Comparison of ENCODE assay signal across 16 cellular contexts in genomic region chr16:12188674-12189249, GRCh38.
DNase-seq lines count a peak whose midpoint lies in the region; ATAC-seq, FAIRE-seq and TF ChIP-seq lines count a peak whose summit lies in the region.
"Had no signal": no experiment of that assay in that cellular context is flagged by ENCODE, and none has a peak within 500 bp of the region (broad histone marks: within the 10 kb centered on the region; RNA-seq: fewer than 3 reads in every experiment).

No MANE protein-coding gene starts in this region.

- no peaks in the 10 kb centered on the region for H4K20me1 ChIP-seq in SK-N-SH (ENCODE audit: insufficient read depth)

- no peaks in the 10 kb centered on the region for H3K9me2 ChIP-seq in SK-N-SH

- H3K79me2 ChIP-seq in SK-N-SH (ENCODE audit: insufficient read depth): no peaks in the 10 kb centered on the region

- TF ChIP-seq EP300 in SK-N-SH (IDR thresholded peaks at IDR 0.05; ENCODE audit: borderline replicate concordance in 1 of 2, low read depth in 1 of 2, low read length in 1 of 2): no peak
- TF ChIP-seq EP300 in ovary (IDR thresholded peaks at IDR 0.05): no peak

- no peak overlapping the region for H3K4me3 ChIP-seq in right atrium auricular region
- no peak overlapping the region for H3K4me3 ChIP-seq in SK-N-SH (ENCODE audit: low read depth in 2 of 2, low read length in 1 of 2)
- no peak overlapping the region for H3K4me3 ChIP-seq in ovary
- no peak overlapping the region for H3K4me3 ChIP-seq in aorta (ENCODE audit: low read length in 2 of 2)
- H3K4me3 ChIP-seq: testis had no signal

- ATAC-seq in left cardiac atrium (peak; percentile 27 to 37), aorta (ENCODE audit: low FRiP score) (no peak)
- ATAC-seq: HCT116 had no signal

- no peak overlapping the region for H3K9ac ChIP-seq in SK-N-SH

- H3K27me3 ChIP-seq in right atrium auricular region: no peaks in the 10 kb centered on the region
- H3K27me3 ChIP-seq in SK-N-SH (ENCODE audit: insufficient read depth): no peaks in the 10 kb centered on the region
- H3K27me3 ChIP-seq in ovary: no peaks in the 10 kb centered on the region
- H3K27me3 ChIP-seq in aorta (ENCODE audit: control insufficient read depth in 1 of 2, insufficient read depth in 2 of 2, low read length in 1 of 2): no peaks in the 10 kb centered on the region
- H3K27me3 ChIP-seq: BE2C, testis had no signal

- H3K4me1 ChIP-seq in right atrium auricular region (no peaks in the 10 kb centered on the region), SK-N-SH (ENCODE audit: control insufficient read depth in 1 of 2, insufficient read depth in 2 of 2, low read depth in 1 of 2, low read length in 1 of 2) (peaks cover 3 to 5% of the 10 kb centered on the region in 2 experiments; a peak in 1 of 4 replicates), ovary (ENCODE audit: insufficient read depth) (no peaks in the 10 kb centered on the region), aorta (ENCODE audit: control insufficient read depth in 1 of 2, insufficient read depth in 2 of 2, low read length in 2 of 2) (peaks cover 0 to 2% of the 10 kb centered on the region in 2 donors)
- H3K4me1 ChIP-seq: BE2C, testis had no signal

- H3K4me2 ChIP-seq in SK-N-SH: peak overlapping the region; percentile 43; the same call in 1 of the 2 replicates

- no peak for TF ChIP-seq POLR2A in ovary (IDR thresholded peaks at IDR 0.05)

- TF ChIP-seq CTCF in right atrium auricular region (IDR thresholded peaks at IDR 0.05): no peak
- TF ChIP-seq CTCF in SK-N-SH (IDR thresholded peaks at IDR 0.05): no peak
- TF ChIP-seq CTCF in ovary (IDR thresholded peaks at IDR 0.05): no peak

- H3K36me3 ChIP-seq in right atrium auricular region (no peaks in the 10 kb centered on the region), SK-N-SH (replicated peaks in 1 of 2; ENCODE audit: control insufficient read depth in 1 of 2, insufficient read depth in 2 of 2, low read length in 1 of 2) (no peaks in the 10 kb centered on the region), ovary (no peaks in the 10 kb centered on the region), aorta (ENCODE audit: control insufficient read depth in 1 of 2, insufficient read depth in 2 of 2, low read length in 1 of 2) (no peaks in the 10 kb centered on the region)
- H3K36me3 ChIP-seq: BE2C had no signal

- no peak for DNase-seq in left cardiac atrium
- no peak for DNase-seq in right atrium auricular region (ENCODE audit: low spot score)
- DNase-seq in SK-N-SH: no peak
- peak; percentile 93 for DNase-seq in kidney glomerular epithelial cell (lab: John Stamatoyannopoulos, UW)
- DNase-seq in urothelium cell line (ENCODE audit: low spot score): peak; percentile 48
- DNase-seq in ovary: no peak
- no peak for DNase-seq in aorta
- DNase-seq in HT-29 (ENCODE audit: low spot score): no peak
- DNase-seq: activated CD4-positive, alpha-beta T cell treated with anti-CD3 and anti-CD28 coated beads for 1 hour; activated T-cell treated with anti-CD3 and anti-CD28 coated beads for 4 hours; BE2C; mesendoderm; NCI-H226; stimulated activated CD4-positive, alpha-beta T cell treated with anti-CD3 and anti-CD28 coated beads, Interleukin-15, amount 100 ng/mL, for 24 hours; testis had no signal

- no peak overlapping the region for H3K27ac ChIP-seq in right atrium auricular region
- peak overlapping the region; percentile 48 to 58; a peak in 3 of 4 replicates for H3K27ac ChIP-seq in SK-N-SH (ENCODE audit: low read depth in 2 of 2, low read length in 1 of 2)
- H3K27ac ChIP-seq in ovary: no peak overlapping the region
- peak overlapping the region in 1 of 2 donors; percentile 90 for H3K27ac ChIP-seq in aorta (ENCODE audit: low read depth in 1 of 2, low read length in 2 of 2)
- H3K27ac ChIP-seq: testis had no signal

- intact Hi-C loops in left cardiac atrium (cut with DNase I) (no loop called here), ovary (cut with DNase I) (no loop called here), aorta (cut with DNase I) (no loop called here)

- no peak for TF ChIP-seq RAD21 in SK-N-SH (IDR thresholded peaks at IDR 0.05; ENCODE audit: low read length)

- no peak overlapping the region for H2AFZ ChIP-seq in SK-N-SH (ENCODE audit: low read depth)

- FAIRE-seq in urothelium cell line (lab: Jason Lieb, UNC): no peak

- peaks cover 8% of the 10 kb centered on the region for H3F3A ChIP-seq in SK-N-SH (replicated peaks; ENCODE audit: insufficient read depth)

- POLR2A ChIA-PET in SK-N-SH (lab: Yijun Ruan, JAX): no interaction called here

- H3K9me3 ChIP-seq in right atrium auricular region (no peaks in the 10 kb centered on the region), SK-N-SH (no peaks in the 10 kb centered on the region), ovary (no peaks in the 10 kb centered on the region), aorta (ENCODE audit: control insufficient read depth, low read length) (no peaks in the 10 kb centered on the region)
- H3K9me3 ChIP-seq: BE2C, testis had no signal

- CTCF ChIA-PET in SK-N-SH (lab: Yijun Ruan, JAX): interaction anchor here (1.3 kb wide), 1 partner anchor 94 kb away, joined by 3 read pairs; no protein-coding TSS in a partner anchor

- 49% methylated on average over 3 of the region's 3 CpGs for WGBS in SK-N-SH (ENCODE audit: low lambda C conversion rate)
- 34 to 48% (median 42%) methylated on average over 3 of the region's 3 CpGs for WGBS in ovary, 3 donors
- WGBS in aorta, 2 donors: 4 to 7% methylated on average over 3 of the region's 3 CpGs

TF ChIP-seq in SK-N-SH, 30 proteins besides CTCF, POLR2A, EP300 and RAD21:
- TF ChIP-seq YY1 (IDR thresholded peaks at IDR 0.05; ENCODE audit: low read depth) (no peak), MAX (IDR thresholded peaks at IDR 0.05; ENCODE audit: low read depth) (no peak), USF1 (IDR thresholded peaks at IDR 0.05; ENCODE audit: borderline replicate concordance, low read depth) (no peak), GABPA (IDR thresholded peaks at IDR 0.05; ENCODE audit: low read depth) (no peak), MEF2A (IDR thresholded peaks at IDR 0.05; ENCODE audit: borderline replicate concordance, low read depth) (no peak)
TF ChIP-seq in SK-N-SH: peak in this region for 0.

Comparison
In these comparisons a context has a peak if more than half of its experiments do, and no peak if none do; other contexts are left out.
1. DNase-seq: peak in kidney glomerular epithelial cell (single experiment) and urothelium cell line (single experiment); none in left cardiac atrium (single experiment), right atrium auricular region (single experiment), SK-N-SH (single experiment), ovary (0 of 5), aorta (0 of 2) and HT-29 (single experiment).
2. H3K27ac ChIP-seq: peak in SK-N-SH (2 of 2); none in right atrium auricular region (0 of 2) and ovary (0 of 2).